ENCODE assay signal across 8 cellular contexts in the genomic region with DNA sequence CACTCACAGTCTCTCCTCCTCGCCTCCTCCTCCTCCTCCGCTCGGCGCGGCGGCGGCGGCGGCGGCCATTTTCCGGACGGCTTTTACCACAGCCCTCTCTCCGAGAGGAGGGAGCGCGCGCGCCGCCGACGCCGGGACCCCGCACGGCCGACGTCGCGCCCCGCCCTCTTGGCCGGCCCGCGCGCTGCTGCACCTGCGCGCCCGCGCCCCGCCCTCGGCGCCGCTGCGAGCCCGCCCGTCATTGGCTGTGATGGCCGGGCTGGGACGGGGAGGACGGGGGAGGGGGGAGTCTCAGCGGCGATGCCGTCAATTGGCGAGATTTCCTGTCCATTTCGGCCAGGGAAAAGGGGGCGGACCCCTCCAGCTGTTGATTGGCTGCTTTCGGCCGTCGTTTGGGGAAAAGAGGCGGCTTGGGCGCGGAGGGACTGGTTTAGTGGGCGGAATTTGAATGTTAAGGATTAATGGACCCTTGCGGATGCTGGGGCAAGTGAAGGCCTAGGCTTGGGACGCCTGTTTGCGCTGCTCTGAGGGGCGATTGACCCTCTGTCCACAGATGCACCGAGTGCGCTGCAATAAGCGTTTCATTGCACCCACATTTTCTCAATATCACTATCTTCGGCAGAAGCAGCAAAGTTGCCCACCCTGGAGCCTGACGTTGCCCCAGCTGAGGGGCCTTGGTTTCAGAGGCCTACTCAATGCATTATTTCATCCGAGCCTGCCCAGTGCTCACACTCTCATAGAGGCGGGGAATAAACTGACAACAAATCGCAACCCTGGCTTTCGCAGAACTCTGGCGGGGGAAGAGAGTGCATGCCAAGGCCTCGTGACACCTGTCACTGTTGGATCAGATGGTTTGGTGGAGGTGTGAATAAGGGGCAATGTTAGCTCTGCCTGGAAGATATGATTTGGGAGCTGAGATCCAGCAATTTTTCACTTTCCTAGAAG. TPM values are rescaled to one million over a fixed set of nuclear protein-coding genes. Genes with fewer than 3 reads are reported as not detected.
DNase-seq lines count a peak whose midpoint lies in the region; ATAC-seq and TF ChIP-seq lines count a peak whose summit lies in the region.

Gene MECP2, minus strand, starts transcription at position 121 of the 945 bp plus-strand sequence.

- peak within 1 kb of the TSS; percentile 46 for H3K9ac ChIP-seq in parathyroid adenoma

- peak within 1 kb of the TSS; percentile 75 for H3K4me2 ChIP-seq in parathyroid adenoma (ENCODE audit: low read length)

- DNase-seq in GM12864 (ENCODE audit: low read depth) (peak; percentile 72), NCI-H1417 (lab: John Stamatoyannopoulos, UW) (peak; percentile 87 to 99 (median 95)), SW480 (ENCODE audit: low spot score) (peak; percentile 86), cardiac muscle cell (ENCODE audit: low read depth in 1 of 2, low spot score in 1 of 2) (peak; percentile 93 to 96), tibial artery (peak; percentile 89 to 95)
- peak; percentile 88 for DNase-seq in activated naive CD8-positive, alpha-beta T cell treated with anti-CD3 and anti-CD28 coated beads, Interleukin-2, amount 50 U/mL, for 24 hours

- peaks cover 21% of the 10 kb centered on the region for H3K79me2 ChIP-seq in parathyroid adenoma

- H3K9me3 ChIP-seq in cardiac muscle cell (ENCODE audit: low read depth) = no peaks in the 10 kb centered on the region
- H3K9me3 ChIP-seq in parathyroid adenoma (ENCODE audit: control insufficient read depth, low read length) = no peaks in the 10 kb centered on the region
- H3K9me3 ChIP-seq in tibial artery = no peaks in the 10 kb centered on the region

- H3K4me3 ChIP-seq in GM12864 (ENCODE audit: low read depth, low read length) = peak within 1 kb of the TSS; percentile 84
- H3K4me3 ChIP-seq in cardiac muscle cell = peak within 1 kb of the TSS; percentile 64
- peak within 1 kb of the TSS; percentile 87 for H3K4me3 ChIP-seq in parathyroid adenoma (ENCODE audit: low read depth, low read length)
- H3K4me3 ChIP-seq in tibial artery = peak within 1 kb of the TSS; percentile 89 to 91

- peak within 1 kb of the TSS; percentile 98 for H3K27ac Mint-ChIP-seq in activated naive CD8-positive, alpha-beta T cell treated with anti-CD3 and anti-CD28 coated beads, Interleukin-2, amount 50 U/mL, for 24 hours

- H3K36me3 ChIP-seq in cardiac muscle cell (no peaks in the 10 kb centered on the region), parathyroid adenoma (ENCODE audit: control insufficient read depth, insufficient read depth, low read length) (no peaks in the 10 kb centered on the region), tibial artery (no peaks in the 10 kb centered on the region)

- peaks cover 4% of the 10 kb centered on the region for H3K36me3 Mint-ChIP-seq in activated naive CD8-positive, alpha-beta T cell treated with anti-CD3 and anti-CD28 coated beads, Interleukin-2, amount 50 U/mL, for 24 hours (ENCODE audit: low read depth)

- peaks cover 58% of the 10 kb centered on the region for H3K4me1 Mint-ChIP-seq in activated naive CD8-positive, alpha-beta T cell treated with anti-CD3 and anti-CD28 coated beads, Interleukin-2, amount 50 U/mL, for 24 hours

- H3K27ac ChIP-seq in cardiac muscle cell = peak within 1 kb of the TSS; percentile 96
- peak within 1 kb of the TSS; percentile 87 for H3K27ac ChIP-seq in parathyroid adenoma
- peak within 1 kb of the TSS; percentile 99 for H3K27ac ChIP-seq in tibial artery

- peak; percentile 87 for ATAC-seq in HG02759 (IDR thresholded peaks at IDR 0.05; ENCODE audit: unreplicated experiment)
- peak; percentile 76 for ATAC-seq in activated naive CD8-positive, alpha-beta T cell treated with anti-CD3 and anti-CD28 coated beads, Interleukin-2, amount 50 U/mL, for 24 hours

- H3K4me3 Mint-ChIP-seq in activated naive CD8-positive, alpha-beta T cell treated with anti-CD3 and anti-CD28 coated beads, Interleukin-2, amount 50 U/mL, for 24 hours = peak within 1 kb of the TSS; percentile 97

- H3K27me3 Mint-ChIP-seq in activated naive CD8-positive, alpha-beta T cell treated with anti-CD3 and anti-CD28 coated beads, Interleukin-2, amount 50 U/mL, for 24 hours = peaks cover 2% of the 10 kb centered on the region

- TF ChIP-seq CTCF in GM12864 (IDR thresholded peaks at IDR 0.05; ENCODE audit: low read depth, low read length, missing control alignments) (no peak), cardiac muscle cell (IDR thresholded peaks at IDR 0.05; ENCODE audit: low read depth, low read length) (no peak), parathyroid adenoma (IDR thresholded peaks at IDR 0.05) (no peak), tibial artery (IDR thresholded peaks at IDR 0.05) (no peak)

- H2AFZ ChIP-seq in parathyroid adenoma = peak within 1 kb of the TSS; percentile 93

- intact Hi-C loops in tibial artery (cut with DNase I; ENCODE audit: low total_unique reads) = loop anchor here (5.0 kb wide), 1 partner anchor 81 kb away; the partner anchor contains the start of gene IRAK1

- H3K9me3 Mint-ChIP-seq in activated naive CD8-positive, alpha-beta T cell treated with anti-CD3 and anti-CD28 coated beads, Interleukin-2, amount 50 U/mL, for 24 hours = no peaks in the 10 kb centered on the region

- H3K4me1 ChIP-seq in cardiac muscle cell (ENCODE audit: low read depth) (peaks cover 11% of the 10 kb centered on the region), parathyroid adenoma (peaks cover 6% of the 10 kb centered on the region), tibial artery (peaks cover 0 to 32% (median 8%) of the 10 kb centered on the region in 4 donors)

- H3K27me3 ChIP-seq in cardiac muscle cell (no peaks in the 10 kb centered on the region), parathyroid adenoma (ENCODE audit: control insufficient read depth, insufficient read depth, low read length) (no peaks in the 10 kb centered on the region), tibial artery (no peaks in the 10 kb centered on the region)

RNA-seq across cellular contexts. Expression of gene MECP2, which starts in this region (rescaled TPM):
- total RNA-seq in cardiac muscle cell = 57.2 and 64.5 TPM in 2 replicates
- 15.6 and 17.9 TPM in 2 replicates for polyA plus RNA-seq in cardiac muscle cell

Comparison
In these comparisons a context has a peak if more than half of its experiments do, and no peak if none do; other contexts are left out.
1. Peak in every context shown above with its lines: DNase-seq, ATAC-seq, H3K4me3 ChIP-seq and H3K27ac ChIP-seq.